Comparison of ENCODE assay signal across 22 cellular contexts in the genomic region with DNA sequence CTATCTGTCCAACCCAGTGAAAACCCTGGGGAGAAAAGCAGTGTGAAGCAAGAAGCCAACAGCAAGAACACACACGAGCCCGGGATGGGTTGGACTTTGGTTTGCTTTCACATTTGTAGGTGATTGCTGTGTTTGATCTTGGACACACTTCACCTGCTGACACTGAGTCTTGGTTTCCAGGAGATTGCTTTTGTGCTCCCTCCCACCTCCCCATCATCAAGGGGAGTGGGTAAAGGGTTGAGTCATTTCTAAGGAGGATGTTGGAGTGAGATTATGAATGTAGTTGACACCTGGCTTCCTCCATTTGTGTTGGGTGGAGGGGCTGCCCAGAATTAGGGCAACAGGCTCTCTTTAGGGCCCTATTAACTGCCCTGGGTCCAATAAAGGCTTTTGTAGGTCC. TPM values are rescaled to one million over a fixed set of nuclear protein-coding genes. Genes with fewer than 3 reads are reported as not detected.
DNase-seq lines count a peak whose midpoint lies in the region; ATAC-seq and TF ChIP-seq lines count a peak whose summit lies in the region.
"Had no signal": no experiment of that assay in that cellular context is flagged by ENCODE, and none has a peak within 500 bp of the region (broad histone marks: within the 10 kb centered on the region; RNA-seq: fewer than 3 reads in every experiment).

No MANE protein-coding gene starts in this region.

- peak overlapping the region; percentile 92 for H3K4me2 ChIP-seq in OCI-LY3 (ENCODE audit: low read length)
- H3K4me2 ChIP-seq: neural progenitor cell had no signal

- H3K9me3 Mint-ChIP-seq in activated CD4-positive, alpha-beta T cell treated with anti-CD3 and anti-CD28 coated beads for 36 hours (ENCODE audit: low read depth) = no peaks in the 10 kb centered on the region
- H3K9me3 Mint-ChIP-seq: neural progenitor cell had no signal

- H2AFZ ChIP-seq in OCI-LY3 (ENCODE audit: low read depth, low read length) = peak overlapping the region; percentile 86
- H2AFZ ChIP-seq: neural progenitor cell had no signal

- H3K9ac ChIP-seq in OCI-LY3 (ENCODE audit: low read length) (peak overlapping the region; percentile 78), mucosa of rectum (ENCODE audit: low read depth in 1 of 2, low read length in 2 of 2) (no peak overlapping the region)
- H3K9ac ChIP-seq: neural progenitor cell had no signal

- no peak overlapping the region for H3K27ac Mint-ChIP-seq in activated CD4-positive, alpha-beta T cell treated with anti-CD3 and anti-CD28 coated beads for 36 hours
- H3K27ac Mint-ChIP-seq: activated CD4-positive, alpha-beta T cell treated with anti-CD3 and anti-CD28 coated beads, Interleukin-2, amount 10 ng/mL, durations not matched to agents 7 days and 5 days; activated T-cell treated with anti-CD3 and anti-CD28 coated beads, Interleukin-2, amount 50 U/mL, for 24 hours; mesothelial cell of epicardium; neural progenitor cell had no signal

- peak; percentile 78 for ATAC-seq in activated CD4-positive, alpha-beta T cell treated with anti-CD3 and anti-CD28 coated beads for 36 hours
- ATAC-seq in GM19468 (IDR thresholded peaks at IDR 0.05; ENCODE audit: extremely low read depth, unreplicated experiment) (peak; percentile 39), GM18511 (IDR thresholded peaks at IDR 0.05; ENCODE audit: unreplicated experiment) (no peak), HG03571 (IDR thresholded peaks at IDR 0.05; ENCODE audit: unreplicated experiment) (no peak)

- DNase-seq in activated CD4-positive, alpha-beta T cell treated with anti-CD3 and anti-CD28 coated beads for 36 hours = peak; percentile 18
- DNase-seq in activated CD4-positive, alpha-beta T cell treated with anti-CD3 and anti-CD28 coated beads for 1 hour = no peak
- DNase-seq in DMS 273 (lab: John Stamatoyannopoulos, UW; ENCODE audit: unreplicated experiment) = no peak
- DNase-seq: activated CD4-positive, alpha-beta T cell treated with anti-CD3 and anti-CD28 coated beads, Interleukin-2, amount 10 ng/mL, durations not matched to agents 7 days and 5 days; activated T-cell treated with anti-CD3 and anti-CD28 coated beads, Interleukin-2, amount 50 U/mL, for 24 hours; BE2C; Calu3; HCEC 1CT; hypothalamus; kidney; NCI-H1436 treated with DMSO at 0.1 percent for 48 hours; spleen; thyroid gland had no signal

- TF ChIP-seq CTCF in OCI-LY3 (IDR thresholded peaks at IDR 0.05; ENCODE audit: low read depth, low read length) = no peak

- H3K27me3 ChIP-seq in OCI-LY3 (ENCODE audit: low read depth, low read length) = no peaks in the 10 kb centered on the region
- H3K27me3 ChIP-seq in mucosa of rectum (ENCODE audit: control insufficient read depth in 2 of 2, insufficient read depth in 2 of 2, low read length in 2 of 2) = no peaks in the 10 kb centered on the region
- H3K27me3 ChIP-seq: BE2C, breast epithelium, neural progenitor cell, spleen, thyroid gland had no signal

- H4K20me1 ChIP-seq in OCI-LY3 (ENCODE audit: insufficient read depth, low read length) = no peaks in the 10 kb centered on the region

- no peaks in the 10 kb centered on the region for H3K79me2 ChIP-seq in OCI-LY3 (ENCODE audit: low read length)

- intact Hi-C loops in activated CD4-positive, alpha-beta T cell treated with anti-CD3 and anti-CD28 coated beads for 36 hours (cut with DNase I, micrococcal nuclease) = no loop called here

- H3K4me3 Mint-ChIP-seq in activated CD4-positive, alpha-beta T cell treated with anti-CD3 and anti-CD28 coated beads for 36 hours = no peak overlapping the region
- H3K4me3 Mint-ChIP-seq: activated CD4-positive, alpha-beta T cell treated with anti-CD3 and anti-CD28 coated beads, Interleukin-2, amount 10 ng/mL, durations not matched to agents 7 days and 5 days; activated T-cell treated with anti-CD3 and anti-CD28 coated beads, Interleukin-2, amount 50 U/mL, for 24 hours; mesothelial cell of epicardium; neural progenitor cell had no signal

- H3K9me3 ChIP-seq in OCI-LY3 (ENCODE audit: insufficient read depth, low read length) (no peaks in the 10 kb centered on the region), mucosa of rectum (ENCODE audit: control insufficient read depth in 2 of 2, low read length in 2 of 2) (no peaks in the 10 kb centered on the region)
- H3K9me3 ChIP-seq: BE2C, breast epithelium, spleen, thyroid gland had no signal

- H3K4me1 ChIP-seq in OCI-LY3 (ENCODE audit: low read length) = peaks cover 44% of the 10 kb centered on the region
- peaks cover 0 to 12% of the 10 kb centered on the region in 2 donors for H3K4me1 ChIP-seq in mucosa of rectum (ENCODE audit: control insufficient read depth in 2 of 2, insufficient read depth in 2 of 2, low read length in 2 of 2)
- H3K4me1 ChIP-seq: BE2C, breast epithelium, neural progenitor cell, spleen, thyroid gland had no signal

- H3K4me1 Mint-ChIP-seq in activated CD4-positive, alpha-beta T cell treated with anti-CD3 and anti-CD28 coated beads for 36 hours = peaks cover 3% of the 10 kb centered on the region

- H3K27ac ChIP-seq in OCI-LY3 (ENCODE audit: low read length) (peak overlapping the region; percentile 88), mucosa of rectum (ENCODE audit: low read depth in 2 of 2, low read length in 2 of 2) (no peak overlapping the region)
- H3K27ac ChIP-seq: 22Rv1, breast epithelium, neural progenitor cell, spleen, thyroid gland had no signal

- CTCF ChIA-PET in activated CD4-positive, alpha-beta T cell treated with anti-CD3 and anti-CD28 coated beads for 36 hours (lab: Charles Lee) = no interaction called here

- peak overlapping the region; percentile 69 for H3K4me3 ChIP-seq in OCI-LY3 (ENCODE audit: low read length)
- H3K4me3 ChIP-seq in mucosa of rectum (ENCODE audit: low read length in 2 of 2) = peak overlapping the region; percentile 1 to 35
- H3K4me3 ChIP-seq: breast epithelium, neural progenitor cell, spleen, thyroid gland had no signal

- POLR2A ChIA-PET in activated CD4-positive, alpha-beta T cell treated with anti-CD3 and anti-CD28 coated beads for 36 hours (lab: Charles Lee) = no interaction called here

- H3K27me3 Mint-ChIP-seq in activated CD4-positive, alpha-beta T cell treated with anti-CD3 and anti-CD28 coated beads for 36 hours = no peaks in the 10 kb centered on the region
- H3K27me3 Mint-ChIP-seq: activated CD4-positive, alpha-beta T cell treated with anti-CD3 and anti-CD28 coated beads, Interleukin-2, amount 10 ng/mL, durations not matched to agents 7 days and 5 days; activated T-cell treated with anti-CD3 and anti-CD28 coated beads, Interleukin-2, amount 50 U/mL, for 24 hours had no signal

- no peaks in the 10 kb centered on the region for H3K36me3 Mint-ChIP-seq in activated CD4-positive, alpha-beta T cell treated with anti-CD3 and anti-CD28 coated beads for 36 hours (ENCODE audit: low read depth)
- H3K36me3 Mint-ChIP-seq: mesothelial cell of epicardium, neural progenitor cell had no signal

- H3K36me3 ChIP-seq in OCI-LY3 (replicated peaks; ENCODE audit: low read depth, low read length) (no peaks in the 10 kb centered on the region), mucosa of rectum (ENCODE audit: control insufficient read depth in 2 of 2, insufficient read depth in 2 of 2, low read length in 2 of 2) (no peaks in the 10 kb centered on the region)
- H3K36me3 ChIP-seq: BE2C, breast epithelium, neural progenitor cell, spleen, thyroid gland had no signal

RNA-seq across cellular contexts. Expression of a gene that starts 37.5 kb away (rescaled TPM):
- under 1 TPM in 1 of 2 experiments, not detected in 1; 0.21 TPM for total RNA-seq in activated CD4-positive, alpha-beta T cell treated with anti-CD3 and anti-CD28 coated beads for 36 hours

Comparison
In these comparisons a context has a peak if more than half of its experiments do, and no peak if none do; other contexts are left out.
1. ATAC-seq: peak in activated CD4-positive, alpha-beta T cell treated with anti-CD3 and anti-CD28 coated beads for 36 hours (single experiment) and GM19468 (single experiment); none in GM18511 (single experiment) and HG03571 (single experiment).